In the genomic region with DNA sequence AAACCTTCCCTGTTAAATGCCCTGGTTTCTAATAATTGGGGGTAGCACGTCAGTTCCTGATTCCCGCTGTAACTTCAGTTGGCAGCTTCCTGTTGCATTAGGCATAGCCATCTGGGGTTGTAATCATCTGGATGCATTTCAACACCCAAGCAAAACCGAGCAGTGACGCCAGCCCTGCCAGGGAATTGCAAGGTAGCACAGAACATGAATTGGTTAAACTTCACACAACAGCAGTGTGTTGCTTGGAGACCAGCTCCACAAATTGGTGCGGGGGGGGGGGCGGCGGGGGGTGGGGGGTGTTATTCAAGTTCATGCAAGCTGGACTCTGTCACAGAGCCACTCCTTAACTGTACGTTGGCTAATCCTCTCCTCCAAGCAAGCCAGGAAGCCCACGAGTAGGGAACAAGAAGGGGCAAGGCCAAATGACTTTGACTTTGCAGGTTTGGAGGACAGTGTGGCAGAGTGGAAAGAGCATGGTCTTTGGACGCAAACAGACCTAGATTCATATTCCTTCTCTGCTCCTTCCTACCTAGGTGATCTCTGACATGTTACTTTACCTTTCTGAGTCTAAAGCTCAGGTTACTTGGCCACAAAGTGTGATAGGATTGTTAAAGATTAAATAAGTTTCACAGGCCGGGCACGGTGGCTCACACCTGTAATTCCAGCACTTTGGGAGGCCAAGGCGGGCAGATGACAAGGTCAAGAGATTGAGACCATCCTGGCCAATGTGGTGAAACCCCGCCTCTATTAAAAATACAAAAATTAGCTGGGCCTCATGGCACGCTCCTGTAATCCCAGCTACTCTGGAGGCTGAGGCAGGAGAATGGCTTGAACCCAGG, we compare ENCODE assay signal across 8 cellular contexts. TPM values are rescaled to one million over a fixed set of nuclear protein-coding genes. Genes with fewer than 3 reads are reported as not detected.
DNase-seq lines count a peak whose midpoint lies in the region; ATAC-seq and TF ChIP-seq lines count a peak whose summit lies in the region.

No MANE protein-coding gene starts in this region.

- H3K9me2 ChIP-seq in MM.1S (replicated peaks; ENCODE audit: insufficient read depth, low read length), result no peaks in the 10 kb centered on the region

- POLR2A ChIA-PET in A673 (lab: Charles Lee; ENCODE audit: low non-redundant PET), result no interaction called here
- POLR2A ChIA-PET in naive thymus-derived CD4-positive, alpha-beta T cell (lab: Charles Lee), result interaction anchor here (0.6 kb wide), 1 partner anchor 58 kb away, joined by 3 read pairs; no protein-coding TSS in a partner anchor

- peak; percentile 85 for ATAC-seq in esophagus mucosa
- ATAC-seq in naive thymus-derived CD4-positive, alpha-beta T cell, result peak; percentile 52
- ATAC-seq in GM21381 (IDR thresholded peaks at IDR 0.05; ENCODE audit: unreplicated experiment), result no peak

- peaks cover 18 to 44% (median 29%) of the 10 kb centered on the region in 5 donors for H3K36me3 Mint-ChIP-seq in naive thymus-derived CD4-positive, alpha-beta T cell

- CTCF ChIA-PET in A673 (lab: Charles Lee), result no interaction called here
- CTCF ChIA-PET in naive thymus-derived CD4-positive, alpha-beta T cell (lab: Charles Lee), result interaction anchor here (1.0 kb wide), 1 partner anchor 429 kb away, joined by 5 read pairs; no protein-coding TSS in a partner anchor

- H3K36me3 ChIP-seq in A673 (ENCODE audit: insufficient read depth, low read length, poor library complexity, severe bottlenecking) (no peaks in the 10 kb centered on the region), SK-N-MC (ENCODE audit: insufficient read depth, low read length) (no peaks in the 10 kb centered on the region), MM.1S (replicated peaks; ENCODE audit: insufficient read depth, low read length) (peaks cover 31% of the 10 kb centered on the region)
- peaks cover 17 to 43% (median 23%) of the 10 kb centered on the region in 3 experiments for H3K36me3 ChIP-seq in naive thymus-derived CD4-positive, alpha-beta T cell (ENCODE audit: control insufficient read depth in 2 of 3, insufficient read depth in 3 of 3, low read length in 3 of 3)

- peak overlapping the region in 7 of 10 donors; percentile 13 to 96 (median 52) for H3K4me3 Mint-ChIP-seq in naive thymus-derived CD4-positive, alpha-beta T cell

- peaks cover 25 to 64% (median 35%) of the 10 kb centered on the region in 7 donors for H3K4me1 Mint-ChIP-seq in naive thymus-derived CD4-positive, alpha-beta T cell

- H2AFZ ChIP-seq in MM.1S (ENCODE audit: low read length), result no peak overlapping the region

- H3K9ac ChIP-seq in SK-N-MC (ENCODE audit: insufficient read length) (no peak overlapping the region), MM.1S (ENCODE audit: low read length) (no peak overlapping the region)

- peak; percentile 97 for DNase-seq in A673 (ENCODE audit: low spot score)
- DNase-seq in HL-60 (ENCODE audit: low read depth in 1 of 2, low spot score in 1 of 2), result peak; percentile 98
- peak; percentile 78 for DNase-seq in SK-N-MC (ENCODE audit: low read depth, low spot score)
- DNase-seq in naive thymus-derived CD4-positive, alpha-beta T cell, result no peak
- DNase-seq in MM.1S, result no peak
- no peak for DNase-seq in NAMALWA (ENCODE audit: low spot score)

- H3K9me3 Mint-ChIP-seq in naive thymus-derived CD4-positive, alpha-beta T cell, result no peaks in the 10 kb centered on the region

- H3K4me1 ChIP-seq in A673 (ENCODE audit: insufficient read depth, low read length, poor library complexity, severe bottlenecking) (peaks cover 16% of the 10 kb centered on the region), MM.1S (ENCODE audit: low read length) (peaks cover 7% of the 10 kb centered on the region; the same call in 1 of the 2 replicates)
- peaks cover 21% of the 10 kb centered on the region in 2 donors for H3K4me1 ChIP-seq in naive thymus-derived CD4-positive, alpha-beta T cell (ENCODE audit: control insufficient read depth in 2 of 2, insufficient read depth in 2 of 2, low read length in 2 of 2)

- H3K9me3 ChIP-seq in A673 (ENCODE audit: low read depth, low read length, poor library complexity, severe bottlenecking), result no peaks in the 10 kb centered on the region
- H3K9me3 ChIP-seq in SK-N-MC (ENCODE audit: low read depth, low read length), result no peaks in the 10 kb centered on the region
- H3K9me3 ChIP-seq in naive thymus-derived CD4-positive, alpha-beta T cell (ENCODE audit: control insufficient read depth in 2 of 3, low read length in 3 of 3), result no peaks in the 10 kb centered on the region
- H3K9me3 ChIP-seq in MM.1S (replicated peaks; ENCODE audit: insufficient read depth, low read length), result no peaks in the 10 kb centered on the region

- H3K27me3 ChIP-seq in A673 (replicated peaks; ENCODE audit: insufficient read depth, low read depth, low read length, poor library complexity) (no peaks in the 10 kb centered on the region), HL-60 (ENCODE audit: insufficient read depth, poor library complexity, severe bottlenecking) (no peaks in the 10 kb centered on the region), MM.1S (replicated peaks; ENCODE audit: insufficient read depth, low read length) (no peaks in the 10 kb centered on the region)
- no peaks in the 10 kb centered on the region for H3K27me3 ChIP-seq in naive thymus-derived CD4-positive, alpha-beta T cell (ENCODE audit: control insufficient read depth in 2 of 2, insufficient read depth in 2 of 2, low read length in 2 of 2)

- peak overlapping the region; percentile 96 for H3K27ac ChIP-seq in A673 (ENCODE audit: low read depth, low read length, poor library complexity, severe bottlenecking)
- H3K27ac ChIP-seq in HL-60 (replicated peaks), result peak overlapping the region; percentile 93
- H3K27ac ChIP-seq in SK-N-MC, result peak overlapping the region; percentile 56
- H3K27ac ChIP-seq in naive thymus-derived CD4-positive, alpha-beta T cell (ENCODE audit: low read depth, low read length), result no peak overlapping the region
- no peak overlapping the region for H3K27ac ChIP-seq in MM.1S (ENCODE audit: low read length)

- no TSS peak for BruUV-seq in A673 (replicated peaks; lab: Mats Ljungman, UMichigan)

- H3K4me2 ChIP-seq in MM.1S (ENCODE audit: low read depth, low read length), result no peak overlapping the region

- H3K4me3 ChIP-seq in A673 (ENCODE audit: low read depth, low read length, poor library complexity, severe bottlenecking) (no peak overlapping the region), HL-60 (replicated peaks; ENCODE audit: insufficient read depth, low read length) (no peak overlapping the region), SK-N-MC (0 out of 2 replicates have a peak overlapping the region, but pooled peaks have one; percentile 2), MM.1S (ENCODE audit: low read length) (no peak overlapping the region)
- H3K4me3 ChIP-seq in naive thymus-derived CD4-positive, alpha-beta T cell (ENCODE audit: low read length), result no peak overlapping the region

- H3K79me2 ChIP-seq in MM.1S (ENCODE audit: low read length), result peaks cover 62% of the 10 kb centered on the region

- intact Hi-C loops in A673 (cut with micrococcal nuclease; ENCODE audit: unreplicated experiment), result no loop called here
- intact Hi-C loops in naive thymus-derived CD4-positive, alpha-beta T cell (cut with micrococcal nuclease), result loop anchor here (5.0 to 10.0 kb wide), 7 partner anchors 37 to 502 kb away; no protein-coding TSS in a partner anchor

- no peaks in the 10 kb centered on the region for H4K20me1 ChIP-seq in MM.1S (ENCODE audit: insufficient read depth, low read length)

- H3K27ac Mint-ChIP-seq in naive thymus-derived CD4-positive, alpha-beta T cell, result peak overlapping the region; percentile 68 to 99 (median 90)

- H3F3A ChIP-seq in MM.1S (ENCODE audit: insufficient read depth, low read length), result peaks cover 14% of the 10 kb centered on the region

- TF ChIP-seq CTCF in A673 (conservative IDR thresholded peaks at IDR 0.05; ENCODE audit: low read depth, low read length) (no peak), HL-60 (IDR thresholded peaks at IDR 0.05; ENCODE audit: insufficient read depth, low read length) (no peak), MM.1S (IDR thresholded peaks at IDR 0.05; ENCODE audit: low read length) (no peak)

- no peaks in the 10 kb centered on the region for H3K27me3 Mint-ChIP-seq in naive thymus-derived CD4-positive, alpha-beta T cell

RNA-seq across cellular contexts. Expression of a gene that starts 4.7 kb away (rescaled TPM):
- total RNA-seq in A673 (2021) (0.26 and 0.43 TPM in 2 replicates), esophagus mucosa (0.84 TPM)
- total RNA-seq in naive thymus-derived CD4-positive, alpha-beta T cell, result 10 to 100 TPM; 12.9 to 36.1 (median 18.6) TPM
- 10 to 100 TPM; 16.5 to 38.6 TPM for polyA plus RNA-seq in naive thymus-derived CD4-positive, alpha-beta T cell

RNA-seq across cellular contexts. Expression of a gene that starts 25.7 kb away (rescaled TPM):
- total RNA-seq in A673 (2021), result 28.5 and 29.6 TPM in 2 replicates
- total RNA-seq in esophagus mucosa, result 18.5 TPM
- total RNA-seq in naive thymus-derived CD4-positive, alpha-beta T cell, result 10 to 100 TPM; 23.8 to 36.1 (median 31.9) TPM
- 1 to 10 TPM; 1.1 to 2.2 TPM for polyA plus RNA-seq in naive thymus-derived CD4-positive, alpha-beta T cell

RNA-seq across cellular contexts. Expression of a gene that starts 25.7 kb away (rescaled TPM):
- total RNA-seq in A673 (2021) (95.3 and 103 TPM in 2 replicates), esophagus mucosa (38.6 TPM)
- 100 to 1,000 TPM in 2 of 5 experiments, 10 to 100 TPM in 3; 70.9 to 138 (median 91.6) TPM for total RNA-seq in naive thymus-derived CD4-positive, alpha-beta T cell
- polyA plus RNA-seq in naive thymus-derived CD4-positive, alpha-beta T cell, result 10 to 100 TPM; 58.0 to 67.7 TPM

Comparison
In these comparisons a context has a peak if more than half of its experiments do, and no peak if none do; other contexts are left out.
1. DNase-seq: peak in A673 (single experiment), HL-60 (2 of 2) and SK-N-MC (single experiment); none in naive thymus-derived CD4-positive, alpha-beta T cell (0 of 9), MM.1S (single experiment) and NAMALWA (single experiment).
2. H3K27ac ChIP-seq: peak in A673 (single experiment), HL-60 (single experiment) and SK-N-MC (single experiment); none in naive thymus-derived CD4-positive, alpha-beta T cell (single experiment) and MM.1S (single experiment).